Comparison of ENCODE assay signal across 21 cellular contexts in genomic region chr3:45715945-45716344, GRCh38. TPM values are rescaled to one million over a fixed set of nuclear protein-coding genes. Genes with fewer than 3 reads are reported as not detected.
DNase-seq lines count a peak whose midpoint lies in the region; ATAC-seq and TF ChIP-seq lines count a peak whose summit lies in the region.
"Had no signal": no experiment of that assay in that cellular context is flagged by ENCODE, and none has a peak within 500 bp of the region (broad histone marks: within the 10 kb centered on the region; RNA-seq: fewer than 3 reads in every experiment).

No MANE protein-coding gene starts in this region.

- H3K9me3 Mint-ChIP-seq in central memory CD8-positive, alpha-beta T cell: no peaks in the 10 kb centered on the region
- no peaks in the 10 kb centered on the region for H3K9me3 Mint-ChIP-seq in stimulated activated effector memory CD8-positive, alpha-beta T cell treated with anti-CD3 and anti-CD28 coated beads, Interleukin-12 subunit alpha, Interleukin-12 subunit beta, amount 100 ng/mL, for 72 hours
- H3K9me3 Mint-ChIP-seq in osteocyte (ENCODE audit: unreplicated experiment): no peaks in the 10 kb centered on the region

- ATAC-seq in left ventricle myocardium superior: no peak
- no peak for ATAC-seq in central memory CD8-positive, alpha-beta T cell (replicated peaks; ENCODE audit: extremely low read depth, poor library complexity, severe bottlenecking)
- no peak for ATAC-seq in stimulated activated effector memory CD8-positive, alpha-beta T cell treated with anti-CD3 and anti-CD28 coated beads, Interleukin-12 subunit alpha, Interleukin-12 subunit beta, amount 100 ng/mL, for 72 hours
- ATAC-seq in HG03354 (IDR thresholded peaks at IDR 0.05; ENCODE audit: poor library complexity, severe bottlenecking, unreplicated experiment): no peak
- ATAC-seq: GM12878 had no signal

- H3K36me3 ChIP-seq in left ventricle myocardium inferior: peaks cover 42% of the 10 kb centered on the region

- H3K27me3 ChIP-seq in left ventricle myocardium inferior (ENCODE audit: low read depth): no peaks in the 10 kb centered on the region
- H3K27me3 ChIP-seq: Peyer's patch, SJSA1, testis had no signal

- peaks cover 24% of the 10 kb centered on the region for H3K4me1 ChIP-seq in left ventricle myocardium inferior
- H3K4me1 ChIP-seq: Peyer's patch, SJSA1, testis had no signal

- H3K27me3 Mint-ChIP-seq in central memory CD8-positive, alpha-beta T cell: no peaks in the 10 kb centered on the region
- no peaks in the 10 kb centered on the region for H3K27me3 Mint-ChIP-seq in osteocyte (ENCODE audit: unreplicated experiment)

- peaks cover 45% of the 10 kb centered on the region for H3K36me3 Mint-ChIP-seq in central memory CD8-positive, alpha-beta T cell (ENCODE audit: insufficient read depth)
- peaks cover 95% of the 10 kb centered on the region for H3K36me3 Mint-ChIP-seq in stimulated activated effector memory CD8-positive, alpha-beta T cell treated with anti-CD3 and anti-CD28 coated beads, Interleukin-12 subunit alpha, Interleukin-12 subunit beta, amount 100 ng/mL, for 72 hours
- H3K36me3 Mint-ChIP-seq in osteocyte (ENCODE audit: unreplicated experiment): peaks cover 46% of the 10 kb centered on the region

- no peaks in the 10 kb centered on the region for H3K9me3 ChIP-seq in left ventricle myocardium inferior (replicated peaks)
- H3K9me3 ChIP-seq: Peyer's patch, SJSA1, testis had no signal

- intact Hi-C loops in left ventricle myocardium inferior (cut with micrococcal nuclease): no loop called here
- intact Hi-C loops in left ventricle myocardium superior (cut with micrococcal nuclease): no loop called here

- no peak overlapping the region for H3K4me3 ChIP-seq in left ventricle myocardium inferior
- H3K4me3 ChIP-seq: GM12878, Peyer's patch, SJSA1, testis had no signal

- H3K27ac Mint-ChIP-seq in central memory CD8-positive, alpha-beta T cell (ENCODE audit: low read depth): peak overlapping the region; percentile 3
- H3K27ac Mint-ChIP-seq in stimulated activated effector memory CD8-positive, alpha-beta T cell treated with anti-CD3 and anti-CD28 coated beads, Interleukin-12 subunit alpha, Interleukin-12 subunit beta, amount 100 ng/mL, for 72 hours: peak overlapping the region; percentile 67
- H3K27ac Mint-ChIP-seq in osteocyte (ENCODE audit: unreplicated experiment): no peak overlapping the region

- peak overlapping the region; percentile 43 for H3K27ac ChIP-seq in left ventricle myocardium inferior (replicated peaks)
- H3K27ac ChIP-seq: KMS-11, Peyer's patch, SJSA1, testis had no signal

- DNase-seq in left ventricle myocardium inferior: no peak
- DNase-seq in left ventricle myocardium superior: no peak
- peak; percentile 1 for DNase-seq in M059J (ENCODE audit: low read depth)
- no peak for DNase-seq in central memory CD8-positive, alpha-beta T cell (ENCODE audit: low spot score in 2 of 2)
- no peak for DNase-seq in stimulated activated effector memory CD8-positive, alpha-beta T cell treated with anti-CD3 and anti-CD28 coated beads, Interleukin-12 subunit alpha, Interleukin-12 subunit beta, amount 100 ng/mL, for 72 hours (ENCODE audit: low spot score in 2 of 2)
- DNase-seq in osteocyte (ENCODE audit: extremely low spot score, unreplicated experiment): no peak
- DNase-seq in NOMO-1 treated with DMSO at 0.1 percent for 48 hours (lab: John Stamatoyannopoulos, UW; ENCODE audit: unreplicated experiment): no peak
- DNase-seq: activated CD4-positive, alpha-beta T cell treated with anti-CD3 and anti-CD28 coated beads for 1 hour; amygdala; cortex of kidney; DMS79 treated with DMSO at 0.1 percent for 48 hours; head of caudate nucleus; NCI-H146; NCI-H526 treated with DMSO at 0.1 percent for 48 hours; Peyer's patch; T-helper 1 cell; testis had no signal

- TF ChIP-seq CTCF in left ventricle myocardium inferior (IDR thresholded peaks at IDR 0.05; ENCODE audit: borderline replicate concordance): no peak
- no peak for TF ChIP-seq CTCF in osteocyte (IDR thresholded peaks at IDR 0.05)

- H3K4me1 Mint-ChIP-seq in central memory CD8-positive, alpha-beta T cell: peaks cover 23% of the 10 kb centered on the region
- H3K4me1 Mint-ChIP-seq in stimulated activated effector memory CD8-positive, alpha-beta T cell treated with anti-CD3 and anti-CD28 coated beads, Interleukin-12 subunit alpha, Interleukin-12 subunit beta, amount 100 ng/mL, for 72 hours: peaks cover 27% of the 10 kb centered on the region
- peaks cover 20% of the 10 kb centered on the region for H3K4me1 Mint-ChIP-seq in osteocyte (ENCODE audit: unreplicated experiment)

- H3K4me3 Mint-ChIP-seq in central memory CD8-positive, alpha-beta T cell: no peak overlapping the region
- H3K4me3 Mint-ChIP-seq in stimulated activated effector memory CD8-positive, alpha-beta T cell treated with anti-CD3 and anti-CD28 coated beads, Interleukin-12 subunit alpha, Interleukin-12 subunit beta, amount 100 ng/mL, for 72 hours: no peak overlapping the region
- H3K4me3 Mint-ChIP-seq in osteocyte (ENCODE audit: unreplicated experiment): no peak overlapping the region

RNA-seq across cellular contexts. Expression of gene SACM1L, which starts 26.7 kb away (rescaled TPM):
- total RNA-seq in left ventricle myocardium inferior (20.9 TPM), left ventricle myocardium superior (23.6 TPM), osteocyte (38.3 and 40.8 TPM in 2 replicates)
- total RNA-seq in M059J (2014; rRNA removed; shearing (Covaris generic)): 11.9 and 20.5 TPM in 2 replicates
